1 cellular context compared by ENCODE assay signal in genomic region chr11:92843455-92843854, GRCh38.
A peak's percentile ranks its signal among the peaks of the same experiment; 100 is the strongest.
TF ChIP-seq lines count a peak whose summit lies in the region.

No MANE protein-coding gene starts in this region.

TF ChIP-seq in HEK293, 187 proteins besides CTCF, POLR2A, EP300 and RAD21 (continued from another document and continues in another):
- TF ChIP-seq ZBTB48 (tag by site-specific recombination; IDR thresholded peaks at IDR 0.05): no peak
- TF ChIP-seq SETDB1 (IDR thresholded peaks at IDR 0.05; ENCODE audit: insufficient read length, low read length): no peak
- 0 out of 2 replicates have a peak, but pooled peaks have one; percentile 11 for TF ChIP-seq ZSCAN16 (tag by site-specific recombination; IDR thresholded peaks at IDR 0.05)
- no peak for TF ChIP-seq ZNF707 (tag by site-specific recombination; IDR thresholded peaks at IDR 0.05)
- peak; percentile 91 for TF ChIP-seq PRDM4 (tag by site-specific recombination; IDR thresholded peaks at IDR 0.05)
- peak; percentile 83 for TF ChIP-seq WT1 (tag by site-specific recombination; IDR thresholded peaks at IDR 0.05)
- TF ChIP-seq BCL6B (tag by site-specific recombination; IDR thresholded peaks at IDR 0.05): no peak
- TF ChIP-seq SCRT1 (tag by site-specific recombination; IDR thresholded peaks at IDR 0.05; ENCODE audit: borderline replicate concordance): peak; percentile 59; the same call in 1 of the 2 replicates
- TF ChIP-seq IKZF3 (tag by site-specific recombination; IDR thresholded peaks at IDR 0.05): peak; percentile 78
- no peak for TF ChIP-seq ZBTB10 (tag by site-specific recombination; IDR thresholded peaks at IDR 0.05)
- TF ChIP-seq ZNF610 (tag by site-specific recombination; IDR thresholded peaks at IDR 0.05; ENCODE audit: borderline replicate concordance): 0 out of 2 replicates have a peak, but pooled peaks have one; percentile 28
- no peak for TF ChIP-seq KLF16 (tag by site-specific recombination; IDR thresholded peaks at IDR 0.05)
- TF ChIP-seq ZBTB6 (tag by site-specific recombination; IDR thresholded peaks at IDR 0.05): no peak
- no peak for TF ChIP-seq ZFHX2 (tag by site-specific recombination; conservative IDR thresholded peaks at IDR 0.05)
- TF ChIP-seq ZNF701 (tag by site-specific recombination; IDR thresholded peaks at IDR 0.05): no peak
- TF ChIP-seq ZNF112 (tag by site-specific recombination; IDR thresholded peaks at IDR 0.05): no peak
- TF ChIP-seq ZBTB49 (tag by site-specific recombination; IDR thresholded peaks at IDR 0.05; ENCODE audit: low read depth): no peak
- no peak for TF ChIP-seq ZNF148 (tag by site-specific recombination; IDR thresholded peaks at IDR 0.05; ENCODE audit: borderline replicate concordance)
- TF ChIP-seq ZNF658 (tag by site-specific recombination; IDR thresholded peaks at IDR 0.05): no peak
- TF ChIP-seq ZNF311 (tag by site-specific recombination; IDR thresholded peaks at IDR 0.05; ENCODE audit: borderline replicate concordance): no peak
- no peak for TF ChIP-seq ZNF266 (tag by site-specific recombination; IDR thresholded peaks at IDR 0.05; ENCODE audit: low read depth)
- TF ChIP-seq MEIS1 (CRISPR knock-in tag; IDR thresholded peaks at IDR 0.05; ENCODE audit: borderline replicate concordance): no peak
- no peak for TF ChIP-seq ZFP3 (tag by site-specific recombination; IDR thresholded peaks at IDR 0.05; ENCODE audit: low read depth)
- TF ChIP-seq ZNF37A (tag by site-specific recombination; IDR thresholded peaks at IDR 0.05): no peak
- no peak for TF ChIP-seq ZNF624 (tag by site-specific recombination; IDR thresholded peaks at IDR 0.05)
- TF ChIP-seq ZNF473 (tag by site-specific recombination; IDR thresholded peaks at IDR 0.05): no peak
- no peak for TF ChIP-seq YY1 (tag by site-specific recombination; IDR thresholded peaks at IDR 0.05)
- TF ChIP-seq PRDM1 (tag by site-specific recombination; IDR thresholded peaks at IDR 0.05): no peak
- no peak for TF ChIP-seq ZNF518A (tag by site-specific recombination; conservative IDR thresholded peaks at IDR 0.05; ENCODE audit: low read depth)
- TF ChIP-seq GLI2 (tag by site-specific recombination; IDR thresholded peaks at IDR 0.05; ENCODE audit: borderline replicate concordance, low read depth): peak; percentile 63
- TF ChIP-seq ZNF501 (tag by site-specific recombination; IDR thresholded peaks at IDR 0.05): no peak
- TF ChIP-seq GLIS1 (tag by site-specific recombination; IDR thresholded peaks at IDR 0.05): peak; percentile 62
- peak; percentile 79 for TF ChIP-seq ZNF24 (tag by site-specific recombination; IDR thresholded peaks at IDR 0.05)
- no peak for TF ChIP-seq ZNF133 (tag by site-specific recombination; IDR thresholded peaks at IDR 0.05)
- TF ChIP-seq MYNN (tag by site-specific recombination; IDR thresholded peaks at IDR 0.05; ENCODE audit: borderline replicate concordance): no peak
- TF ChIP-seq TCF7L2 (IDR thresholded peaks at IDR 0.05; ENCODE audit: borderline replicate concordance, low read depth, low read length): peak; percentile 43; the same call in 1 of the 2 replicates
- no peak for TF ChIP-seq ZNF426 (tag by site-specific recombination; IDR thresholded peaks at IDR 0.05)
- no peak for TF ChIP-seq SP3 (tag by site-specific recombination; IDR thresholded peaks at IDR 0.05)
- TF ChIP-seq ZSCAN23 (tag by site-specific recombination; IDR thresholded peaks at IDR 0.05): no peak
- no peak for TF ChIP-seq ZNF521 (tag by site-specific recombination; IDR thresholded peaks at IDR 0.05)
- peak; percentile 80 for TF ChIP-seq OVOL3 (tag by site-specific recombination; IDR thresholded peaks at IDR 0.05)
- no peak for TF ChIP-seq ZNF776 (tag by site-specific recombination; IDR thresholded peaks at IDR 0.05; ENCODE audit: borderline replicate concordance)
- no peak for TF ChIP-seq ZNF19 (tag by site-specific recombination; IDR thresholded peaks at IDR 0.05; ENCODE audit: low read depth)
- no peak for TF ChIP-seq ZNF510 (tag by site-specific recombination; IDR thresholded peaks at IDR 0.05; ENCODE audit: insufficient replicate concordance)
- no peak for TF ChIP-seq ZNF157 (tag by site-specific recombination; IDR thresholded peaks at IDR 0.05)
- peak; percentile 93 for TF ChIP-seq ZNF843 (tag by site-specific recombination; IDR thresholded peaks at IDR 0.05)
- no peak for TF ChIP-seq ZNF354C (tag by site-specific recombination; IDR thresholded peaks at IDR 0.05; ENCODE audit: borderline replicate concordance, low read depth)
- TF ChIP-seq ZNF114 (tag by site-specific recombination; IDR thresholded peaks at IDR 0.05): no peak
- TF ChIP-seq ZNF211 (tag by site-specific recombination; IDR thresholded peaks at IDR 0.05; ENCODE audit: low read depth): no peak
- no peak for TF ChIP-seq ZNF558 (tag by site-specific recombination; IDR thresholded peaks at IDR 0.05)
- TF ChIP-seq ZNF10 (tag by site-specific recombination; IDR thresholded peaks at IDR 0.05): no peak; the same call in 1 of the 2 replicates
